ENCODE assay signal across 9 cellular contexts in the genomic region with DNA sequence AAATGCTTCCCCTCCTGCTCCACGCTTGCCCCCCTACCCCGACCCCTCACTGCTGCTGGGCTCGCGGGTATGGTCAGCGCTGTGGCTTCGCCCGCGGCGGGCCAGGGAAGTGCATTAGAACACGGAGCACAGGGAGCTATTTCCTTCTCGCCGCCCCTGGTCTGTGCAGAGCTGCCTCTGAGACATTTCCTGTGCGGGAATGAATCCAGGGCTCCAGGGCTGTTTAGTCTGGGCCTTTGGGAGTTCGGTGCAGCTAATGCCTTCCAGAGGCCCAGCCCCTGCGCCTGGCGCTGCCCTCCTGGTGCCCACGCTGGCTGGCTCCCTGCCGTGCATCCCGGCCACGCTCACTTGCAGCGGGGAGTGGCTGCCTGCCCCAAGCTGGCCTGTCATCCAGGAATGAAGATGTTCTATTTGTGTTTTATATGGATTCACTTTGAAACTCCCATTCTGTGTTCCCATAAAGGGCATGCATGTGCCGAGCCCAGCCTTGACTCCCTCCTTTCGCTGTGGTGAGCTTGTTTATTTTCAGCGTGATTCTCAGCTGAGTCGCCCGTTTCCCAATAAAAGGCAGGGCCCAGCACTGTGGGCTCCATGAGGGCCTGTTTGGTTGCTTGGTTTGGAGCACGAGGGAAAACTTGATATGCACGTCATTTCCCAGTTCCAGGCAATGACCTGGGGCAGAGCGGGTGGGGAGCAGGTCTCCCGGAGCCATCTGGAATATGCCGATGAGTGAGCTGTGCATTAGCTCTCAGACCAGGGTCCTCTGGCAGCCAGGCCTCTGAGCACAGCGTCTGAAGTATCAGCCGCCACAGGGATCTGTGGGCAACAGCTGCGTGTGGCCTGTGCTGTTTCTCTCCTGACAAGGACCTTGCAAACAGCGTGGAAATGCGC.
DNase-seq lines count a peak whose midpoint lies in the region; ATAC-seq and TF ChIP-seq lines count a peak whose summit lies in the region.
"Had no signal": no experiment of that assay in that cellular context is flagged by ENCODE, and none has a peak within 500 bp of the region (broad histone marks: within the 10 kb centered on the region; RNA-seq: fewer than 3 reads in every experiment).

No MANE protein-coding gene starts in this region.

- H3K9me3 ChIP-seq in tibial artery, result no peaks in the 10 kb centered on the region

- H3K36me3 ChIP-seq in tibial artery, result no peaks in the 10 kb centered on the region

- TF ChIP-seq CTCF in cardiac fibroblast (IDR thresholded peaks at IDR 0.05; ENCODE audit: low read depth, low read length) (peak; percentile 50), tibial artery (IDR thresholded peaks at IDR 0.05) (peak; percentile 56 to 73)

- H3K4me1 ChIP-seq in tibial artery, result peaks cover 6 to 79% (median 52%) of the 10 kb centered on the region in 4 donors

- intact Hi-C loops in tibial artery (cut with DNase I; ENCODE audit: low total_unique reads), result loop anchor here (2.0 to 5.0 kb wide), 2 partner anchors 43 to 266 kb away; partner anchors contain the start of gene SH3RF3

- H3K4me3 ChIP-seq in cardiac fibroblast (replicated peaks in 1 of 2; ENCODE audit: low read depth in 2 of 2, low read length in 2 of 2), result peak overlapping the region in 1 of 2 donors; percentile 31
- peak overlapping the region; percentile 13 to 39 for H3K4me3 ChIP-seq in tibial artery

- ATAC-seq in GM19328 (IDR thresholded peaks at IDR 0.05; ENCODE audit: unreplicated experiment), result no peak

- H3K27me3 ChIP-seq in layer of hippocampus (ENCODE audit: control insufficient read depth, insufficient read depth, low read length) (no peaks in the 10 kb centered on the region), tibial artery (no peaks in the 10 kb centered on the region)

- peak overlapping the region; percentile 21 for H3K27ac ChIP-seq in layer of hippocampus (ENCODE audit: low read depth, low read length)
- H3K27ac ChIP-seq in tibial artery, result peak overlapping the region; percentile 91 to 94

- DNase-seq in HS-5 (ENCODE audit: low read depth) (peak; percentile 56), cardiac fibroblast (ENCODE audit: low read depth in 2 of 2) (peak; percentile 91 to 94), tibial artery (peak; percentile 91 to 96), NOMO-1 (lab: John Stamatoyannopoulos, UW; ENCODE audit: unreplicated experiment in 2 of 2) (no peak), HuH-7.5 (ENCODE audit: low spot score) (no peak)
- DNase-seq in activated effector memory CD4-positive, alpha-beta T cell treated with anti-CD3 and anti-CD28 coated beads, Interleukin-2, amount 50 U/mL, for 16 hours, result no peak
- DNase-seq: anterior cingulate cortex had no signal

Comparison
In these comparisons a context has a peak if more than half of its experiments do, and no peak if none do; other contexts are left out.
1. DNase-seq: peak in HS-5 (single experiment), cardiac fibroblast (2 of 2) and tibial artery (2 of 2); none in activated effector memory CD4-positive, alpha-beta T cell treated with anti-CD3 and anti-CD28 coated beads, Interleukin-2, amount 50 U/mL, for 16 hours (single experiment), NOMO-1 (0 of 2) and HuH-7.5 (single experiment).